ENCODE assay signal across 20 cellular contexts in the genomic region with DNA sequence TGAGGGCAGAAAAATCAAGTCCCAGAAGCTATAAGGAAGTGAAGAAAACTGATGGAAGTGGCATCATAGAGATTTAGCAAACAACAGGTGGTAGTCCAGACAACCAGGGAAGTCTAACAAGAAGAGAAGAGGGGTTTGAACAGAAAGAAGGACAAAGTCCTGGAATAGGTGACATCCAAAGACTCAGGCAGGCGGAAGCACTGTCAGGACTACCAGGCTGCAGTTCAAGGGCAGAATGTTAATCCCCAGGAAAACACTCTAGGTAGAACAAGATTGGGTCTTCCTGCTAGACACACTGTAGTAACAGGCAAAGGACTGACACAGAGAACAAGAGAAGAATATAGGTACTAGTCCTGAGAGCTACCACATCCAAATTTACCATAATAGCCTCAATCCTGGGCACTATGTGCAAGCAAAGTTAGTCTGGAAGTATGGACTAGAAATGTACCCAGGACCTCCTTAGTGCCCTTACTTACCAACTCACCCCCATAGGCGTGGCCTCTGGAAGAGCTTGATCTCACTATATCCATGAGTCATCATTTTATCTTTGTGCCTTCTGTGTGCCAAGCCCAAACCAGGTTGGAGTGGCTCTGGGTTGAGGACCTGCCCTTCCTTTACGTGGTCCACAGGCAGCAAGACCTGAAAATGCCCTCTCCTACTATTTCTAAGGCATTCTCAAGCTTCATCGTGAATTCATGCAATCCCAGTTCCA. TPM values are rescaled to one million over a fixed set of nuclear protein-coding genes. Genes with fewer than 3 reads are reported as not detected.
DNase-seq lines count a peak whose midpoint lies in the region; ATAC-seq, FAIRE-seq and TF ChIP-seq lines count a peak whose summit lies in the region.
"Had no signal": no experiment of that assay in that cellular context is flagged by ENCODE, and none has a peak within 500 bp of the region (broad histone marks: within the 10 kb centered on the region; RNA-seq: fewer than 3 reads in every experiment).

No MANE protein-coding gene starts in this region.

- H3K4me1 Mint-ChIP-seq in neural crest cell = peaks cover 26% of the 10 kb centered on the region

- H3K27me3 ChIP-seq in HCT116 (ENCODE audit: insufficient read depth, low read length) = no peaks in the 10 kb centered on the region
- no peaks in the 10 kb centered on the region for H3K27me3 ChIP-seq in H1 (replicated peaks in 1 of 4; ENCODE audit: control insufficient read depth in 3 of 4, extremely low read depth in 1 of 4, insufficient read depth in 3 of 4, low read length in 3 of 4)
- H3K27me3 ChIP-seq: ascending aorta, stomach, upper lobe of right lung had no signal

- peaks cover under 1% of the 10 kb centered on the region for H3K9me3 Mint-ChIP-seq in neural crest cell
- H3K9me3 Mint-ChIP-seq: activated naive CD4-positive, alpha-beta T cell treated with anti-CD3 and anti-CD28 coated beads, Interleukin-2, amount 50 U/mL, for 24 hours; effector memory CD8-positive, alpha-beta T cell; H9 had no signal

- H4K20me1 ChIP-seq in HCT116 (ENCODE audit: insufficient read depth) = no peaks in the 10 kb centered on the region
- H4K20me1 ChIP-seq in H1 (replicated peaks in 1 of 2; ENCODE audit: control insufficient read depth in 1 of 2, insufficient read depth in 2 of 2, low read length in 2 of 2) = no peaks in the 10 kb centered on the region

- no peak overlapping the region for H3K27ac Mint-ChIP-seq in neural crest cell (ENCODE audit: unreplicated experiment)
- H3K27ac Mint-ChIP-seq: activated naive CD4-positive, alpha-beta T cell treated with anti-CD3 and anti-CD28 coated beads, Interleukin-2, amount 50 U/mL, for 24 hours; activated T-cell treated with anti-CD3 and anti-CD28 coated beads, Interleukin-2, amount 50 U/mL, for 72 hours; effector memory CD8-positive, alpha-beta T cell; H9 had no signal

- no peak overlapping the region for H2BK12ac ChIP-seq in H1 (ENCODE audit: low read depth, low read length)

- peak overlapping the region; percentile 6 for H3K4me3 Mint-ChIP-seq in neural crest cell
- H3K4me3 Mint-ChIP-seq: activated naive CD4-positive, alpha-beta T cell treated with anti-CD3 and anti-CD28 coated beads, Interleukin-2, amount 50 U/mL, for 24 hours; activated T-cell treated with anti-CD3 and anti-CD28 coated beads, Interleukin-2, amount 50 U/mL, for 72 hours; effector memory CD8-positive, alpha-beta T cell; H9 had no signal

- no peaks in the 10 kb centered on the region for H3K27me3 Mint-ChIP-seq in neural crest cell (ENCODE audit: low read depth)
- H3K27me3 Mint-ChIP-seq: activated naive CD4-positive, alpha-beta T cell treated with anti-CD3 and anti-CD28 coated beads, Interleukin-2, amount 50 U/mL, for 24 hours; effector memory CD8-positive, alpha-beta T cell; IgD-negative memory B cell had no signal

- no peak overlapping the region for H3K14ac ChIP-seq in H1 (ENCODE audit: insufficient read length)

- POLR2A ChIA-PET in HCT116 (lab: Charles Lee) = no interaction called here
- POLR2A ChIA-PET in H1 (lab: Charles Lee; ENCODE audit: partially characterized antibody) = no interaction called here

- no peak for TF ChIP-seq CTCF in HCT116 (IDR thresholded peaks at IDR 0.05 in 2 of 3, conservative IDR thresholded peaks at IDR 0.05 in 1 of 3; ENCODE audit: borderline replicate concordance in 1 of 3, insufficient read depth in 1 of 3, low read depth in 2 of 3, low read length in 2 of 3)
- TF ChIP-seq CTCF in H1 (IDR thresholded peaks at IDR 0.05; ENCODE audit: control extremely low read depth in 1 of 3, insufficient read depth in 1 of 3, low read depth in 1 of 3, low read length in 3 of 3) = no peak
- no peak for TF ChIP-seq CTCF in neural crest cell (conservative IDR thresholded peaks at IDR 0.05)

- H3K79me1 ChIP-seq in H1 (ENCODE audit: low read depth, low read length) = peaks cover 3% of the 10 kb centered on the region; the same call in 1 of the 2 replicates

- no peak for TF ChIP-seq EP300 in H1 (IDR thresholded peaks at IDR 0.05; ENCODE audit: borderline replicate concordance in 1 of 2, low read depth in 2 of 2, low read length in 2 of 2)

- no peak overlapping the region for H4K5ac ChIP-seq in H1 (ENCODE audit: insufficient read length, low read depth, low read length)

- H2BK20ac ChIP-seq in H1 (ENCODE audit: low read length) = 0 out of 2 replicates have a peak overlapping the region, but pooled peaks have one; percentile 17

- H3K79me2 ChIP-seq in HCT116 (ENCODE audit: insufficient read depth, low read length) (peaks cover 17% of the 10 kb centered on the region), H1 (ENCODE audit: control insufficient read depth in 1 of 2, insufficient read depth in 2 of 2, low read length in 2 of 2) (peaks cover 0 to 21% of the 10 kb centered on the region in 2 experiments; a peak in 2 of 4 replicates)

- no peak overlapping the region for H4K91ac ChIP-seq in H1 (replicated peaks; ENCODE audit: insufficient read length, low read length)

- no peak overlapping the region for H2AK5ac ChIP-seq in H1 (ENCODE audit: low read depth, low read length)

- no peak for DNase-seq in HCT116 (ENCODE audit: low read depth, low spot score)
- peak; percentile 34 for DNase-seq in OCI-M1 (lab: John Stamatoyannopoulos, UW)
- no peak for DNase-seq in H1 (ENCODE audit: low read depth in 1 of 2, low spot score in 2 of 2)
- DNase-seq in neural crest cell (ENCODE audit: low read depth, low spot score) = no peak
- DNase-seq in activated CD4-positive, alpha-beta T cell treated with anti-CD3 and anti-CD28 coated beads for 1 hour = no peak
- DNase-seq in effector CD4-positive, alpha-beta T cell = no peak
- DNase-seq: activated T-cell treated with anti-CD3 and anti-CD28 coated beads, Interleukin-2, amount 50 U/mL, for 72 hours; DND-41; effector memory CD8-positive, alpha-beta T cell; H9; NCI-H2171 treated with DMSO at 0.1 percent for 48 hours; NCI-H69; stimulated activated CD4-positive, alpha-beta T cell treated with anti-CD3 and anti-CD28 coated beads, Interleukin-12 subunit alpha, Interleukin-12 subunit beta, amount 100 ng/mL, for 4 hours; stomach; upper lobe of right lung had no signal

- H3K36me3 ChIP-seq in HCT116 (ENCODE audit: control insufficient read depth in 1 of 2, insufficient read depth in 2 of 2, low read length in 2 of 2) (no peaks in the 10 kb centered on the region), H1 (ENCODE audit: control insufficient read depth in 2 of 4, insufficient read depth in 4 of 4, low read length in 3 of 4) (no peaks in the 10 kb centered on the region)
- H3K36me3 ChIP-seq: ascending aorta, stomach, upper lobe of right lung had no signal

- CTCF ChIA-PET in HCT116 (lab: Charles Lee) (no interaction called here), H1 (lab: Charles Lee; ENCODE audit: partially characterized antibody) (interaction anchor here (0.7 to 1.9 kb wide), 6 partner anchors 10 to 469 kb away, joined by 3 to 6 read pairs (median 4); no protein-coding TSS in a partner anchor)

- H3K18ac ChIP-seq in H1 (ENCODE audit: extremely low read depth, low read length) = no peak overlapping the region

- H3K4me3 ChIP-seq in HCT116 (replicated peaks in 1 of 2; ENCODE audit: low read depth in 1 of 2, low read length in 2 of 2) (no peak overlapping the region), H1 (ENCODE audit: extremely low read depth in 1 of 4, insufficient read depth in 2 of 4, low read depth in 3 of 4, low read length in 4 of 4) (no peak overlapping the region)
- H3K4me3 ChIP-seq: ascending aorta, PC-9, stomach, upper lobe of right lung had no signal

- WGBS in H1 (ENCODE audit: extremely low coverage in 1 of 2, insufficient coverage in 1 of 2, insufficient read length in 1 of 2, insufficient replicate concordance in 2 of 2, low coverage in 1 of 2, low lambda C conversion rate in 2 of 2, missing lambda C conversion rate in 1 of 2), 2 experiments = 83% methylated on average over 4 of the region's 4 CpGs; no CpG with 5 or more reads in 1 of the 2 experiments

- no TSS peak for BruUV-seq in HCT116 (replicated peaks; lab: Mats Ljungman, UMichigan)

- H3K4me1 ChIP-seq in HCT116 (ENCODE audit: control insufficient read depth in 1 of 2, insufficient read depth in 2 of 2, low read length in 2 of 2) = peaks cover 21 to 30% of the 10 kb centered on the region in 2 experiments
- peaks cover 2 to 15% (median 7%) of the 10 kb centered on the region in 4 experiments; a peak in 5 of 7 replicates for H3K4me1 ChIP-seq in H1 (replicated peaks in 1 of 4; ENCODE audit: control insufficient read depth in 3 of 4, insufficient read depth in 4 of 4, low read length in 3 of 4)

- H3K9ac ChIP-seq in HCT116 (ENCODE audit: low read length) (no peak overlapping the region), H1 (replicated peaks in 1 of 4; ENCODE audit: extremely low read depth in 1 of 4, low read depth in 3 of 4, low read length in 3 of 4) (no peak overlapping the region)

- H2AFZ ChIP-seq in HCT116 (ENCODE audit: low read depth, low read length, poor library complexity, severe bottlenecking) (peak overlapping the region; percentile 88), H1 (ENCODE audit: low read length) (no peak overlapping the region)
- H2AFZ ChIP-seq: PC-9 had no signal

- ATAC-seq in HCT116 = no peak
- ATAC-seq in GM19395 (IDR thresholded peaks at IDR 0.05; ENCODE audit: unreplicated experiment) = no peak
- ATAC-seq: activated T-cell treated with anti-CD3 and anti-CD28 coated beads, Interleukin-2, amount 50 U/mL, for 72 hours; effector memory CD8-positive, alpha-beta T cell; upper lobe of right lung had no signal

- TF ChIP-seq RAD21 in HCT116 (IDR thresholded peaks at IDR 0.05; ENCODE audit: low read depth) = no peak
- TF ChIP-seq RAD21 in H1 (IDR thresholded peaks at IDR 0.05 in 1 of 2, conservative IDR thresholded peaks at IDR 0.05 in 1 of 2; ENCODE audit: low read depth in 2 of 2, low read length in 2 of 2) = no peak

- H4K8ac ChIP-seq in H1 (ENCODE audit: extremely low read depth, insufficient read depth, low read length) = no peak overlapping the region

- H3K9me2 ChIP-seq in HCT116 (ENCODE audit: insufficient read depth) = no peaks in the 10 kb centered on the region

- FAIRE-seq in H1 (lab: Jason Lieb, UNC) = no peak

- RAD21 ChIA-PET in HCT116 (lab: Charles Lee; ENCODE audit: low non-redundant PET in 1 of 2, low total read pairs in 2 of 2, uncharacterized antibody in 2 of 2, unreplicated experiment in 2 of 2) = no interaction called here

- intact Hi-C loops in HCT116 (cut with micrococcal nuclease) = no loop called here

- H3K23me2 ChIP-seq in H1 (ENCODE audit: low read depth, low read length) = peaks cover 7% of the 10 kb centered on the region

- H3K4me2 ChIP-seq in HCT116 (ENCODE audit: low read length) = peak overlapping the region; percentile 50
- no peak overlapping the region for H3K4me2 ChIP-seq in H1 (ENCODE audit: insufficient read depth in 1 of 2, low read depth in 2 of 2, low read length in 2 of 2)
- H3K4me2 ChIP-seq: PC-9 had no signal

- H3K9me3 ChIP-seq in HCT116 (ENCODE audit: control insufficient read depth in 1 of 2, insufficient read depth in 1 of 2, low read depth in 1 of 2, low read length in 2 of 2) (no peaks in the 10 kb centered on the region), H1 (ENCODE audit: insufficient read depth in 2 of 2, low read depth in 1 of 2, low read length in 1 of 2) (no peaks in the 10 kb centered on the region)
- H3K9me3 ChIP-seq: ascending aorta, stomach, upper lobe of right lung had no signal

- no peak overlapping the region for H3K23ac ChIP-seq in H1 (ENCODE audit: insufficient read length)

- H3K27ac ChIP-seq in HCT116 (ENCODE audit: low read depth, low read length) (no peak overlapping the region), H1 (ENCODE audit: low read depth, low read length) (no peak overlapping the region)
- H3K27ac ChIP-seq: ascending aorta, PC-9, stomach, upper lobe of right lung had no signal

- H3K4ac ChIP-seq in H1 (replicated peaks; ENCODE audit: insufficient read length, low read depth, low read length) = no peak overlapping the region

- H2BK120ac ChIP-seq in H1 (replicated peaks; ENCODE audit: low read depth, low read length) = no peak overlapping the region

- no peak overlapping the region for H2BK5ac ChIP-seq in H1 (ENCODE audit: low read depth, low read length)

- TF ChIP-seq POLR2A in HCT116 (IDR thresholded peaks at IDR 0.05; ENCODE audit: borderline replicate concordance, extremely low read depth, insufficient read depth, insufficient read length) (no peak), H1 (IDR thresholded peaks at IDR 0.05; ENCODE audit: control extremely low read depth in 1 of 2, low read depth in 2 of 2, low read length in 2 of 2) (no peak)

- 0 out of 2 replicates have a peak overlapping the region, but pooled peaks have one; percentile 1 for H2BK15ac ChIP-seq in H1 (ENCODE audit: low read length)

- H3K36me3 Mint-ChIP-seq in neural crest cell (ENCODE audit: low read depth) = peaks cover 2% of the 10 kb centered on the region
- H3K36me3 Mint-ChIP-seq: activated naive CD4-positive, alpha-beta T cell treated with anti-CD3 and anti-CD28 coated beads, Interleukin-2, amount 50 U/mL, for 24 hours had no signal

- no peak overlapping the region for H3K56ac ChIP-seq in H1 (replicated peaks; ENCODE audit: insufficient read length, low read depth, low read length)

RNA-seq across cellular contexts. Expression of a gene that starts 2.2 kb away (rescaled TPM):
- 74.8 TPM for total RNA-seq in HCT116 (2021; ENCODE audit: unreplicated experiment)
- 26.8 and 34.6 TPM in 2 replicates for polyA plus RNA-seq in HCT116 (2012)
- 123 and 125 TPM in 2 replicates for total RNA-seq in H1 (2021; fragmentation: NEBNext Ultra II Directional; extraction: Animal tissue kit (Norgen Biotek cat#: 25700))
- 22.5 and 31.8 TPM in 2 replicates for polyA plus RNA-seq in H1 (2011; rRNA removed)
- 34.2 TPM for polyA plus RNA-seq in H1 (2011; cell fraction: cytosol; rRNA removed)
- polyA plus RNA-seq in H1 (2011; cell fraction: nucleus; rRNA removed) = 55.8 TPM
- polyA plus RNA-seq in H1 (2012, experiment 1 of 2) = 53.6 to 96.1 TPM (median 59.3 TPM) in 4 replicates
- polyA plus RNA-seq in H1 (2012, experiment 2 of 2) = 5.2 TPM
- 93.0 TPM for polyA plus RNA-seq in H1 (2013, experiment 1 of 2)
- polyA plus RNA-seq in H1 (2013, experiment 2 of 2) = 89.6 TPM
- 80.6 and 109 TPM in 2 replicates for polyA minus RNA-seq in H1 (2011; rRNA and poly(A)+ RNA removed)
- 30.3 TPM for polyA minus RNA-seq in H1 (2011; cell fraction: cytosol; rRNA and poly(A)+ RNA removed)
- 86.1 TPM for polyA minus RNA-seq in H1 (2011; cell fraction: nucleus; rRNA and poly(A)+ RNA removed)
- 108 and 114 TPM in 2 replicates for total RNA-seq in neural crest cell
